In the genomic region with DNA sequence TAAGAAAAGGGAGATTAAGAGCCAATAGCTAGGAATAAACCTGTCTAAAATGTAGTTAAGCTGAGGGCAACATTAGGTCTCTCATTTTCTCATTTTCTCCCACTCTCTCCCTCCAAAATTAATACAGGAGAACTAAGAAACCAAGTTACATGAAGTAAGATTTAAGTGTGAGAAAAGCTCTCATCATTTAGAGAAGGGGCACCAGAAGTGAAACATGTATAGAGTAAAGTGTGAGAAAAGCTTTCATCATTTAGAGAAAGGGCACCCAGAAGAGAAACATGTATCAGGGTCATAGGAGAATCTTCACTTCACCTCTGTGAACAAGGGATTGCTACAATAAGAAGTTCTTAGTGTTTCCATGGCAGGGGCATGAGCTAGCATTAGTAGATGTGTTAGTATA, we compare ENCODE assay signal across 21 cellular contexts.
DNase-seq lines count a peak whose midpoint lies in the region; ATAC-seq, FAIRE-seq and TF ChIP-seq lines count a peak whose summit lies in the region.
"Had no signal": no experiment of that assay in that cellular context is flagged by ENCODE, and none has a peak within 500 bp of the region (broad histone marks: within the 10 kb centered on the region; RNA-seq: fewer than 3 reads in every experiment).

No MANE protein-coding gene starts in this region.

- CTCF ChIA-PET in CD8-positive, alpha-beta T cell (lab: Charles Lee): no interaction called here

- intact Hi-C loops in CD8-positive, alpha-beta T cell (cut with DNase I, micrococcal nuclease): no loop called here

- H3K36me3 ChIP-seq in Peyer's patch (no peaks in the 10 kb centered on the region), H7 (replicated peaks; ENCODE audit: control insufficient read depth, insufficient read depth, low read length) (no peaks in the 10 kb centered on the region), MG63 (no peaks in the 10 kb centered on the region)
- H3K36me3 ChIP-seq in CD8-positive, alpha-beta T cell (ENCODE audit: insufficient read depth, low read length): no peaks in the 10 kb centered on the region

- no peak for TF ChIP-seq CTCF in Peyer's patch (IDR thresholded peaks at IDR 0.05)
- no peak for TF ChIP-seq CTCF in CD8-positive, alpha-beta T cell (IDR thresholded peaks at IDR 0.05)

- no peak for DNase-seq in GM12892 (ENCODE audit: insufficient read length)
- no peak for DNase-seq in Peyer's patch
- no peak for DNase-seq in CD8-positive, alpha-beta T cell
- DNase-seq in H7: no peak
- no peak for DNase-seq in MG63
- DNase-seq: ACHN; activated effector memory CD4-positive, alpha-beta T cell treated with Interleukin-2 at 50 U/mL for 16 hours; aorta; CD4-positive, alpha-beta memory T cell; GM23248; NCI-H1436 treated with DMSO at 0.1 percent for 48 hours; NCI-H226; NK-92 treated with Interleukin-12 subunit alpha and Interleukin-12 subunit beta, amount 100 ng/mL, for 24 hours; small intestine; stimulated activated naive B cell treated with anti-CD40 and anti-IgM and Interleukin-4, amounts not matched to agents 10 μg/mL and 1 μg/mL and 100 μg/mL, for 72 hours had no signal

- no peak overlapping the region for H3K4me3 Mint-ChIP-seq in CD8-positive, alpha-beta T cell
- H3K4me3 Mint-ChIP-seq: CD4-positive, alpha-beta memory T cell; stimulated activated naive B cell treated with anti-CD40 and anti-IgM and Interleukin-4, amounts not matched to agents 10 μg/mL and 1 μg/mL and 100 μg/mL, for 72 hours; type B pancreatic cell had no signal

- H3K9me3 ChIP-seq in Peyer's patch: no peaks in the 10 kb centered on the region
- no peaks in the 10 kb centered on the region for H3K9me3 ChIP-seq in CD8-positive, alpha-beta T cell (ENCODE audit: low read length)
- no peaks in the 10 kb centered on the region for H3K9me3 ChIP-seq in MG63

- POLR2A ChIA-PET in CD8-positive, alpha-beta T cell (lab: Charles Lee): no interaction called here

- no peaks in the 10 kb centered on the region for H3K36me3 Mint-ChIP-seq in CD8-positive, alpha-beta T cell
- H3K36me3 Mint-ChIP-seq: CD4-positive, alpha-beta memory T cell; stimulated activated naive B cell treated with anti-CD40 and anti-IgM and Interleukin-4, amounts not matched to agents 10 μg/mL and 1 μg/mL and 100 μg/mL, for 72 hours; type B pancreatic cell had no signal

- no peaks in the 10 kb centered on the region for H3K27me3 Mint-ChIP-seq in CD8-positive, alpha-beta T cell (ENCODE audit: low read depth)
- H3K27me3 Mint-ChIP-seq: CD4-positive, alpha-beta memory T cell; stimulated activated naive B cell treated with anti-CD40 and anti-IgM and Interleukin-4, amounts not matched to agents 10 μg/mL and 1 μg/mL and 100 μg/mL, for 72 hours; type B pancreatic cell had no signal

- H3K27me3 ChIP-seq in Peyer's patch (no peaks in the 10 kb centered on the region), H7 (ENCODE audit: control insufficient read depth, insufficient read depth, low read length) (no peaks in the 10 kb centered on the region), MG63 (no peaks in the 10 kb centered on the region)
- no peaks in the 10 kb centered on the region for H3K27me3 ChIP-seq in CD8-positive, alpha-beta T cell (ENCODE audit: insufficient read depth, low read length)

- H3K4me1 ChIP-seq in Peyer's patch: no peaks in the 10 kb centered on the region
- no peaks in the 10 kb centered on the region for H3K4me1 ChIP-seq in CD8-positive, alpha-beta T cell (ENCODE audit: insufficient read depth, low read length)

- no peak overlapping the region for H3K27ac ChIP-seq in Peyer's patch
- no peak overlapping the region for H3K27ac ChIP-seq in CD8-positive, alpha-beta T cell (ENCODE audit: low read depth, low read length)
- H3K27ac ChIP-seq: GM23248 had no signal

- ATAC-seq in GM19043 (IDR thresholded peaks at IDR 0.05; ENCODE audit: low read depth, unreplicated experiment) (peak; percentile 42), GM21786 (IDR thresholded peaks at IDR 0.05; ENCODE audit: unreplicated experiment) (peak; percentile 63), HG03378 (IDR thresholded peaks at IDR 0.05; ENCODE audit: unreplicated experiment) (peak; percentile 66)
- ATAC-seq in CD8-positive, alpha-beta T cell: no peak
- ATAC-seq: Right ventricle myocardium inferior; stimulated activated naive B cell treated with anti-CD40 and anti-IgM and Interleukin-4, amounts not matched to agents 10 μg/mL and 1 μg/mL and 100 μg/mL, for 72 hours had no signal

- no peaks in the 10 kb centered on the region for H3K9me3 Mint-ChIP-seq in CD8-positive, alpha-beta T cell
- H3K9me3 Mint-ChIP-seq: stimulated activated naive B cell treated with anti-CD40 and anti-IgM and Interleukin-4, amounts not matched to agents 10 μg/mL and 1 μg/mL and 100 μg/mL, for 72 hours; type B pancreatic cell had no signal

- no peak overlapping the region for H3K4me3 ChIP-seq in Peyer's patch
- H3K4me3 ChIP-seq in CD8-positive, alpha-beta T cell (ENCODE audit: low read depth, low read length): no peak overlapping the region
- H3K4me3 ChIP-seq in H7 (ENCODE audit: insufficient read depth, low read depth, low read length): no peak overlapping the region
- no peak overlapping the region for H3K4me3 ChIP-seq in MG63
- H3K4me3 ChIP-seq: GM23248 had no signal

- no peaks in the 10 kb centered on the region for H3K4me1 Mint-ChIP-seq in CD8-positive, alpha-beta T cell (ENCODE audit: low read depth)
- H3K4me1 Mint-ChIP-seq: CD4-positive, alpha-beta memory T cell; stimulated activated naive B cell treated with anti-CD40 and anti-IgM and Interleukin-4, amounts not matched to agents 10 μg/mL and 1 μg/mL and 100 μg/mL, for 72 hours had no signal

- FAIRE-seq in GM12892 (lab: Jason Lieb, UNC): peak; percentile 17
- FAIRE-seq: frontal cortex, small intestine had no signal

- TF ChIP-seq POLR2A in GM12892 (IDR thresholded peaks at IDR 0.05; ENCODE audit: low read depth, low read length) (no peak), Peyer's patch (IDR thresholded peaks at IDR 0.05) (no peak)

- no peak overlapping the region for H3K27ac Mint-ChIP-seq in CD8-positive, alpha-beta T cell
- H3K27ac Mint-ChIP-seq: CD4-positive, alpha-beta memory T cell; stimulated activated naive B cell treated with anti-CD40 and anti-IgM and Interleukin-4, amounts not matched to agents 10 μg/mL and 1 μg/mL and 100 μg/mL, for 72 hours; type B pancreatic cell had no signal
